ENCODE assay signal across 17 cellular contexts in the genomic region with DNA sequence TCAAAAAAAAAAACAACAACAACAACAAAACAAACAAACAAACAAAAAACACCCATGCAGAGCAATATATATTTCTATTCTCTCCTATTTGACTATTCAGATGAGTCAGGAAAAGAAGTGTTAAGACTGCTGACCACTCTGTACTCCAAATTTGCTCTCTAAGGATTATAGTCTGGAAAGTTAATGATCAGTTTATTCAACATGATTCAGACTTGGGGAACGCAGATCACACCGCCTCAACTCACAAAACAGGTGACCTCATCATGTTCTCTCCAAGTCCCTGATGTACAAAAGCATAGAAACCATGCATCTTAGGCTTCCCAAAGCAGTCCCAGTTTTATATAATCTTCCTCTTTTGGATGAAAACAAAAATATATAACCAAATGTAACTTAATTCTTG. TPM values are rescaled to one million over a fixed set of nuclear protein-coding genes. Genes with fewer than 3 reads are reported as not detected.
DNase-seq lines count a peak whose midpoint lies in the region; ATAC-seq and TF ChIP-seq lines count a peak whose summit lies in the region.
"Had no signal": no experiment of that assay in that cellular context is flagged by ENCODE, and none has a peak within 500 bp of the region (broad histone marks: within the 10 kb centered on the region; RNA-seq: fewer than 3 reads in every experiment).

No MANE protein-coding gene starts in this region.

- H3K79me1 ChIP-seq in IMR-90 (ENCODE audit: low read depth in 1 of 2, low read length in 2 of 2), result no peaks in the 10 kb centered on the region

- H3K9me1 ChIP-seq in IMR-90 (ENCODE audit: insufficient read depth, low read length), result 0 out of 2 replicates have a peak, but pooled peaks cover 2% of the 10 kb centered on the region

- H3K9me3 ChIP-seq in IMR-90 (ENCODE audit: control insufficient read depth, insufficient read depth, low read length), result peaks cover 5% of the 10 kb centered on the region
- H3K9me3 ChIP-seq: testis had no signal

- H3K36me3 Mint-ChIP-seq in activated T-cell treated with anti-CD3 and anti-CD28 coated beads, Interleukin-2, amount 50 U/mL, for 24 hours (ENCODE audit: low read depth), result no peaks in the 10 kb centered on the region
- H3K36me3 Mint-ChIP-seq: activated naive CD8-positive, alpha-beta T cell treated with anti-CD3 and anti-CD28 coated beads, Interleukin-2, amount 10 ng/mL, durations not matched to agents 7 days and 5 days had no signal

- no peak overlapping the region for H3K27ac Mint-ChIP-seq in activated T-cell treated with anti-CD3 and anti-CD28 coated beads, Interleukin-2, amount 50 U/mL, for 24 hours
- H3K27ac Mint-ChIP-seq: activated naive CD8-positive, alpha-beta T cell treated with anti-CD3 and anti-CD28 coated beads, Interleukin-2, amount 10 ng/mL, durations not matched to agents 7 days and 5 days had no signal

- H4K5ac ChIP-seq in IMR-90 (ENCODE audit: low read depth, low read length), result no peak overlapping the region

- ATAC-seq in IMR-90 (ENCODE audit: low read depth), result no peak
- ATAC-seq: activated T-cell treated with anti-CD3 and anti-CD28 coated beads, Interleukin-2, amount 50 U/mL, for 4 hours; naive thymus-derived CD8-positive, alpha-beta T cell had no signal

- H3K4me1 ChIP-seq in ACC112 (ENCODE audit: control insufficient read depth, insufficient read depth, low read length, unreplicated experiment) (peaks cover 33% of the 10 kb centered on the region), IMR-90 (ENCODE audit: control insufficient read depth, insufficient read depth, low read length) (no peaks in the 10 kb centered on the region; the same call in 1 of the 2 replicates)
- H3K4me1 ChIP-seq: testis had no signal

- H3K79me2 ChIP-seq in ACC112 (ENCODE audit: control insufficient read depth, insufficient read depth, low read length, unreplicated experiment), result no peaks in the 10 kb centered on the region

- no peak for TF ChIP-seq CTCF in IMR-90 (conservative IDR thresholded peaks at IDR 0.05; ENCODE audit: low read depth, low read length)
- TF ChIP-seq CTCF in brain microvascular endothelial cell (IDR thresholded peaks at IDR 0.05; ENCODE audit: low read depth, low read length, missing control alignments), result no peak
- TF ChIP-seq CTCF in GM20000 (IDR thresholded peaks at IDR 0.05; ENCODE audit: extremely low read depth, missing control alignments), result no peak

- dilution Hi-C loops in IMR-90 (cut with HindIII; ENCODE audit: low sequenced_read_pairs, unreplicated experiment), result no loop called here

- H3K4me3 Mint-ChIP-seq in activated T-cell treated with anti-CD3 and anti-CD28 coated beads, Interleukin-2, amount 50 U/mL, for 24 hours, result no peak overlapping the region
- H3K4me3 Mint-ChIP-seq: activated naive CD8-positive, alpha-beta T cell treated with anti-CD3 and anti-CD28 coated beads, Interleukin-2, amount 10 ng/mL, durations not matched to agents 7 days and 5 days; activated T-cell treated with anti-CD3 and anti-CD28 coated beads, Interleukin-2, amount 50 U/mL, for 4 hours; naive thymus-derived CD8-positive, alpha-beta T cell had no signal

- no peak overlapping the region for H3K9ac ChIP-seq in IMR-90 (ENCODE audit: low read depth, low read length)

- H2AFZ ChIP-seq in ACC112 (ENCODE audit: low read length, unreplicated experiment), result no peak overlapping the region
- H2AFZ ChIP-seq in IMR-90 (replicated peaks; ENCODE audit: low read length, poor library complexity), result no peak overlapping the region

- no peak overlapping the region for H4K8ac ChIP-seq in IMR-90 (ENCODE audit: low read depth in 2 of 2, low read length in 2 of 2)

- CTCF ChIA-PET in IMR-90 (lab: Yijun Ruan, JAX), result no interaction called here

- no peak overlapping the region for H3K18ac ChIP-seq in IMR-90 (ENCODE audit: low read depth, low read length)

- H3K9me3 Mint-ChIP-seq in activated T-cell treated with anti-CD3 and anti-CD28 coated beads, Interleukin-2, amount 50 U/mL, for 24 hours, result peaks cover 3% of the 10 kb centered on the region
- H3K9me3 Mint-ChIP-seq: activated naive CD8-positive, alpha-beta T cell treated with anti-CD3 and anti-CD28 coated beads, Interleukin-2, amount 10 ng/mL, durations not matched to agents 7 days and 5 days had no signal

- no peak overlapping the region for H2AK9ac ChIP-seq in IMR-90 (replicated peaks; ENCODE audit: low read depth, low read length, poor library complexity)

- intact Hi-C loops in IMR-90 (cut with micrococcal nuclease), result no loop called here

- H3K4me1 Mint-ChIP-seq in activated T-cell treated with anti-CD3 and anti-CD28 coated beads, Interleukin-2, amount 50 U/mL, for 24 hours (ENCODE audit: low read depth), result peaks cover 20% of the 10 kb centered on the region

- H2AK5ac ChIP-seq in IMR-90 (ENCODE audit: low read depth, low read length), result no peak overlapping the region

- DNase-seq in IMR-90 (peak; percentile 70), brain microvascular endothelial cell (peak; percentile 61), glomerular visceral epithelial cell (ENCODE audit: extremely low spot score) (peak; percentile 93), SIG-M5 (lab: John Stamatoyannopoulos, UW) (no peak), GM20000 (ENCODE audit: low spot score) (no peak), NCI-H69 (lab: John Stamatoyannopoulos, UW) (no peak)
- DNase-seq in activated T-cell treated with anti-CD3 and anti-CD28 coated beads, Interleukin-2, amount 50 U/mL, for 24 hours, result no peak
- DNase-seq: activated naive CD8-positive, alpha-beta T cell treated with anti-CD3 and anti-CD28 coated beads, Interleukin-2, amount 10 ng/mL, durations not matched to agents 7 days and 5 days; activated T-cell treated with anti-CD3 and anti-CD28 coated beads, Interleukin-2, amount 50 U/mL, for 4 hours; GF-D8; naive thymus-derived CD8-positive, alpha-beta T cell; NCI-H1048; NCI-H82; stimulated activated CD4-positive, alpha-beta T cell treated with anti-CD3 and anti-CD28 coated beads, Interleukin-1b, Interleukin-23, amount 100 ng/mL, for 48 hours; testis had no signal

- no peaks in the 10 kb centered on the region for H3K27me3 Mint-ChIP-seq in activated T-cell treated with anti-CD3 and anti-CD28 coated beads, Interleukin-2, amount 50 U/mL, for 24 hours

- in situ Hi-C loops in IMR-90 (cut with MboI; ENCODE audit: low sequenced_read_pairs), result no loop called here
- in situ Hi-C loops in brain microvascular endothelial cell (cut with HindIII; ENCODE audit: low pct_ligation_motif_present, low sequenced_read_pairs), result no loop called here

- no peak overlapping the region for H2BK20ac ChIP-seq in IMR-90 (ENCODE audit: low read depth, low read length)

- H2BK15ac ChIP-seq in IMR-90 (ENCODE audit: low read depth, low read length), result no peak overlapping the region

- H4K91ac ChIP-seq in IMR-90 (ENCODE audit: insufficient read depth, low read depth, low read length), result no peak overlapping the region

- H3K14ac ChIP-seq in IMR-90 (replicated peaks; ENCODE audit: low read depth, low read length), result no peak overlapping the region

- no peak overlapping the region for H2BK5ac ChIP-seq in IMR-90 (ENCODE audit: low read depth, low read length, poor library complexity, severe bottlenecking)

- H3K27me3 ChIP-seq in ACC112 (ENCODE audit: insufficient read depth, low read length) (no peaks in the 10 kb centered on the region), IMR-90 (ENCODE audit: control insufficient read depth, insufficient read depth, low read length) (no peaks in the 10 kb centered on the region), brain microvascular endothelial cell (replicated peaks) (no peaks in the 10 kb centered on the region)
- H3K27me3 ChIP-seq: testis had no signal

- no CpG with 5 or more reads among the region's 2 CpGs for WGBS in IMR-90 (ENCODE audit: extremely low coverage in 2 of 2, insufficient read length in 1 of 2), 2 experiments

- no peak overlapping the region for H3K4ac ChIP-seq in IMR-90 (ENCODE audit: low read depth, low read length)

- H3K23ac ChIP-seq in IMR-90 (ENCODE audit: low read depth, low read length), result no peak overlapping the region

- H3K4me3 ChIP-seq in ACC112 (ENCODE audit: low read depth, low read length), result no peak overlapping the region
- H3K4me3 ChIP-seq in IMR-90 (ENCODE audit: insufficient read depth, low read depth, low read length), result no peak overlapping the region
- H3K4me3 ChIP-seq in brain microvascular endothelial cell (ENCODE audit: low read depth, low read length), result no peak overlapping the region
- H3K4me3 ChIP-seq: lung, testis had no signal

- H3K56ac ChIP-seq in IMR-90 (ENCODE audit: extremely low read depth, insufficient read depth, low read length), result no peak overlapping the region

- no peaks in the 10 kb centered on the region for H4K20me1 ChIP-seq in IMR-90 (ENCODE audit: insufficient read depth, low read length)

- H2BK120ac ChIP-seq in IMR-90 (ENCODE audit: low read depth, low read length), result no peak overlapping the region

- POLR2A ChIA-PET in IMR-90 (lab: Charles Lee; ENCODE audit: unreplicated experiment), result no interaction called here

- TF ChIP-seq POLR2A in IMR-90 (IDR thresholded peaks at IDR 0.05; ENCODE audit: low read depth, low read length), result no peak

- H3K27ac ChIP-seq in ACC112 (ENCODE audit: low read depth, low read length) (peak overlapping the region; percentile 96), IMR-90 (ENCODE audit: insufficient read depth, low read length) (no peak overlapping the region), brain microvascular endothelial cell (no peak overlapping the region)
- H3K27ac ChIP-seq: testis had no signal

- no peaks in the 10 kb centered on the region for H3K36me3 ChIP-seq in ACC112 (ENCODE audit: insufficient read depth, low read length)
- no peaks in the 10 kb centered on the region for H3K36me3 ChIP-seq in IMR-90 (ENCODE audit: control insufficient read depth, insufficient read depth, low read length)
- H3K36me3 ChIP-seq in brain microvascular endothelial cell (replicated peaks), result no peaks in the 10 kb centered on the region

- H3K4me2 ChIP-seq in IMR-90 (ENCODE audit: low read depth, low read length), result no peak overlapping the region

- no TSS peak for BruUV-seq in IMR-90 (replicated peaks; lab: Mats Ljungman, UMichigan)

- no peak for TF ChIP-seq RAD21 in IMR-90 (IDR thresholded peaks at IDR 0.05; ENCODE audit: low read length)

TF ChIP-seq in IMR-90, 13 proteins besides CTCF, POLR2A, EP300 and RAD21 (continues in another document):
- TF ChIP-seq, protein P1, sequence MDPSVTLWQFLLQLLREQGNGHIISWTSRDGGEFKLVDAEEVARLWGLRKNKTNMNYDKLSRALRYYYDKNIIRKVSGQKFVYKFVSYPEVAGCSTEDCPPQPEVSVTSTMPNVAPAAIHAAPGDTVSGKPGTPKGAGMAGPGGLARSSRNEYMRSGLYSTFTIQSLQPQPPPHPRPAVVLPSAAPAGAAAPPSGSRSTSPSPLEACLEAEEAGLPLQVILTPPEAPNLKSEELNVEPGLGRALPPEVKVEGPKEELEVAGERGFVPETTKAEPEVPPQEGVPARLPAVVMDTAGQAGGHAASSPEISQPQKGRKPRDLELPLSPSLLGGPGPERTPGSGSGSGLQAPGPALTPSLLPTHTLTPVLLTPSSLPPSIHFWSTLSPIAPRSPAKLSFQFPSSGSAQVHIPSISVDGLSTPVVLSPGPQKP (IDR thresholded peaks at IDR 0.05; ENCODE audit: borderline replicate concordance, low read depth, low read length), result no peak

RNA-seq across cellular contexts. Expression of a gene that starts 51.9 kb away (rescaled TPM):
- 58.3 and 66.4 TPM in 2 replicates for total RNA-seq in IMR-90 (2012; rRNA removed)
- polyA plus RNA-seq in IMR-90 (2012; rRNA removed), result 46.4 and 54.0 TPM in 2 replicates
- polyA plus RNA-seq in IMR-90 (2012; cell fraction: cytosol; rRNA removed), result 14.8 and 17.9 TPM in 2 replicates
- 16.0 and 73.3 TPM in 2 replicates for polyA plus RNA-seq in IMR-90 (2012; cell fraction: nucleus; rRNA removed; ENCODE audit: low replicate concordance)

Comparison
In these comparisons a context has a peak if more than half of its experiments do, and no peak if none do; other contexts are left out.
1. DNase-seq: peak in IMR-90 (single experiment), brain microvascular endothelial cell (single experiment) and glomerular visceral epithelial cell (single experiment); none in activated T-cell treated with anti-CD3 and anti-CD28 coated beads, Interleukin-2, amount 50 U/mL, for 24 hours (single experiment), SIG-M5 (single experiment), GM20000 (single experiment) and NCI-H69 (single experiment).